15 cellular contexts compared by ENCODE assay signal in genomic region chrX:50403903-50404302, GRCh38.
A peak's percentile ranks its signal among the peaks of the same experiment; 100 is the strongest.
DNase-seq lines count a peak whose midpoint lies in the region; ATAC-seq and TF ChIP-seq lines count a peak whose summit lies in the region.
"Had no signal": no experiment of that assay in that cellular context is flagged by ENCODE, and none has a peak within 500 bp of the region (broad histone marks: within the 10 kb centered on the region; RNA-seq: fewer than 3 reads in every experiment).

No MANE protein-coding gene starts in this region.

- ATAC-seq in natural killer cell = no peak
- no peak for ATAC-seq in GM18498 (IDR thresholded peaks at IDR 0.05; ENCODE audit: unreplicated experiment)
- ATAC-seq: GM12878, HepG2 had no signal

- POLR2A ChIA-PET in Caco-2 (lab: Charles Lee) = no interaction called here

- H3K36me3 ChIP-seq in Caco-2 (ENCODE audit: control insufficient read depth, insufficient read depth, low read length) = no peaks in the 10 kb centered on the region
- H3K36me3 ChIP-seq: HAP-1 had no signal

- H3K27me3 Mint-ChIP-seq in Caco-2 (ENCODE audit: insufficient read depth, unreplicated experiment) = no peaks in the 10 kb centered on the region
- peaks cover 0 to 8% of the 10 kb centered on the region in 2 donors for H3K27me3 Mint-ChIP-seq in natural killer cell (ENCODE audit: low read depth in 2 of 2)

- peak; percentile 54 to 71 for DNase-seq in Caco-2
- peak; percentile 3 for DNase-seq in HuH-7.5 (ENCODE audit: low spot score)
- DNase-seq in natural killer cell = no peak
- DNase-seq in NCI-H2227 treated with DMSO at 0.1 percent for 48 hours (lab: John Stamatoyannopoulos, UW) = no peak
- no peak for DNase-seq in activated effector memory CD4-positive, alpha-beta T cell treated with Interleukin-2 at 50 U/mL for 16 hours
- DNase-seq: ACHN; Calu3; CD4-positive, alpha-beta memory T cell; DMS79 treated with DMSO at 0.1 percent for 48 hours; GM23248 had no signal

- H3K4me3 Mint-ChIP-seq in Caco-2 (ENCODE audit: unreplicated experiment) (peak overlapping the region; percentile 18), natural killer cell (no peak overlapping the region)
- H3K4me3 Mint-ChIP-seq: CD14-positive monocyte; CD4-positive, alpha-beta memory T cell had no signal

- no TSS peak for BruUV-seq in Caco-2 (replicated peaks; lab: Mats Ljungman, UMichigan)

- H3K4me1 Mint-ChIP-seq in Caco-2 (ENCODE audit: low read depth, unreplicated experiment) (peaks cover 9% of the 10 kb centered on the region), natural killer cell (peaks cover 16 to 20% of the 10 kb centered on the region in 2 donors)
- H3K4me1 Mint-ChIP-seq: CD14-positive monocyte; CD4-positive, alpha-beta memory T cell had no signal

- H3K4me3 ChIP-seq in Caco-2 (ENCODE audit: low read depth, low read length) = no peak overlapping the region
- H3K4me3 ChIP-seq: GM12878, GM23248, HAP-1 had no signal

- CTCF ChIA-PET in Caco-2 (lab: Charles Lee) = no interaction called here

- H3K36me3 Mint-ChIP-seq in Caco-2 (ENCODE audit: insufficient read depth, unreplicated experiment) (peaks cover 11% of the 10 kb centered on the region), natural killer cell (no peaks in the 10 kb centered on the region)
- H3K36me3 Mint-ChIP-seq: CD14-positive monocyte; CD4-positive, alpha-beta memory T cell had no signal

- peak overlapping the region; percentile 75 for H3K27ac Mint-ChIP-seq in Caco-2 (ENCODE audit: unreplicated experiment)
- H3K27ac Mint-ChIP-seq in natural killer cell = peak overlapping the region; percentile 31 to 71
- H3K27ac Mint-ChIP-seq: CD14-positive monocyte; CD4-positive, alpha-beta memory T cell had no signal

- peaks cover 20% of the 10 kb centered on the region for H3K9me3 Mint-ChIP-seq in Caco-2 (ENCODE audit: unreplicated experiment)
- peaks cover 0 to 3% of the 10 kb centered on the region in 2 donors for H3K9me3 Mint-ChIP-seq in natural killer cell
- H3K9me3 Mint-ChIP-seq: CD4-positive, alpha-beta memory T cell had no signal

- no peaks in the 10 kb centered on the region for H3K27me3 ChIP-seq in Caco-2 (replicated peaks; ENCODE audit: control insufficient read depth, insufficient read depth, low read length)

- no peaks in the 10 kb centered on the region for H3K9me3 ChIP-seq in Caco-2
- H3K9me3 ChIP-seq: HAP-1 had no signal

- intact Hi-C loops in Caco-2 (cut with micrococcal nuclease; ENCODE audit: unreplicated experiment) = no loop called here
- intact Hi-C loops in natural killer cell (cut with micrococcal nuclease) = no loop called here

- H3K4me1 ChIP-seq in Caco-2 = peaks cover 20% of the 10 kb centered on the region
- H3K4me1 ChIP-seq: HAP-1 had no signal

- TF ChIP-seq CTCF in Caco-2 (IDR thresholded peaks at IDR 0.05; ENCODE audit: insufficient read depth in 1 of 2, low read depth in 1 of 2, low read length in 1 of 2, severe bottlenecking in 1 of 2, unreplicated experiment in 1 of 2) (no peak), natural killer cell (IDR thresholded peaks at IDR 0.05) (no peak)

Comparison
In these comparisons a context has a peak if more than half of its experiments do, and no peak if none do; other contexts are left out.
1. DNase-seq: peak in Caco-2 (2 of 2) and HuH-7.5 (single experiment); none in natural killer cell (single experiment), NCI-H2227 treated with DMSO at 0.1 percent for 48 hours (single experiment) and activated effector memory CD4-positive, alpha-beta T cell treated with Interleukin-2 at 50 U/mL for 16 hours (single experiment).